In genomic region chr19:37654833-37655688, GRCh38 we compare ENCODE assay signal across 8 cellular contexts. TPM values are rescaled to one million over a fixed set of nuclear protein-coding genes. Genes with fewer than 3 reads are reported as not detected.
A peak's percentile ranks its signal among the peaks of the same experiment; 100 is the strongest.
DNase-seq lines count a peak whose midpoint lies in the region; ATAC-seq lines count a peak whose summit lies in the region.

Gene ZFP30 (minus strand): TSS chr19:37655465. CDS start chr19:37647822, 7,643 bp downstream.

- peak; percentile 49 to 63 for DNase-seq in AML-193 (lab: John Stamatoyannopoulos, UW)
- DNase-seq in GM19238 (ENCODE audit: insufficient read length, low spot score), result peak; percentile 72
- DNase-seq in NCI-H774 (lab: John Stamatoyannopoulos, UW), result peak; percentile 87
- peak; percentile 66 for DNase-seq in activated T-cell treated with anti-CD3 and anti-CD28 coated beads for 24 hours (ENCODE audit: low read depth)
- DNase-seq in epithelial cell of prostate (ENCODE audit: low read depth, low spot score), result peak; percentile 16
- peak; percentile 89 for DNase-seq in mucosa of gallbladder (ENCODE audit: low spot score)
- peak; percentile 59 to 70 for DNase-seq in stimulated activated CD8-positive, alpha-beta memory T cell treated with anti-CD3 and anti-CD28 coated beads, Interleukin-2, amount 100 ng/mL, for 48 hours (ENCODE audit: low read depth in 2 of 2)

- peak; percentile 51 for ATAC-seq in HG03378 (IDR thresholded peaks at IDR 0.05; ENCODE audit: unreplicated experiment)

- H3K27ac ChIP-seq in epithelial cell of prostate, result peak within 1 kb of the TSS; percentile 84

RNA-seq across cellular contexts. Expression of gene ZFP30, which starts in this region (rescaled TPM):
- total RNA-seq in mucosa of gallbladder, result 16.0 TPM

Comparison
In these comparisons a context has a peak if more than half of its experiments do, and no peak if none do; other contexts are left out.
1. Peak in every context shown above with its lines: DNase-seq, ATAC-seq and H3K27ac ChIP-seq.
2. DNase-seq: peak in every context shown above with its lines; median percentile 89 in mucosa of gallbladder; 87 in NCI-H774; 72 in GM19238; 66 in activated T-cell treated with anti-CD3 and anti-CD28 coated beads for 24 hours; 64 in stimulated activated CD8-positive, alpha-beta memory T cell treated with anti-CD3 and anti-CD28 coated beads, Interleukin-2, amount 100 ng/mL, for 48 hours; 56 in AML-193; 16 in epithelial cell of prostate.